8 cellular contexts compared by ENCODE assay signal in the genomic region with DNA sequence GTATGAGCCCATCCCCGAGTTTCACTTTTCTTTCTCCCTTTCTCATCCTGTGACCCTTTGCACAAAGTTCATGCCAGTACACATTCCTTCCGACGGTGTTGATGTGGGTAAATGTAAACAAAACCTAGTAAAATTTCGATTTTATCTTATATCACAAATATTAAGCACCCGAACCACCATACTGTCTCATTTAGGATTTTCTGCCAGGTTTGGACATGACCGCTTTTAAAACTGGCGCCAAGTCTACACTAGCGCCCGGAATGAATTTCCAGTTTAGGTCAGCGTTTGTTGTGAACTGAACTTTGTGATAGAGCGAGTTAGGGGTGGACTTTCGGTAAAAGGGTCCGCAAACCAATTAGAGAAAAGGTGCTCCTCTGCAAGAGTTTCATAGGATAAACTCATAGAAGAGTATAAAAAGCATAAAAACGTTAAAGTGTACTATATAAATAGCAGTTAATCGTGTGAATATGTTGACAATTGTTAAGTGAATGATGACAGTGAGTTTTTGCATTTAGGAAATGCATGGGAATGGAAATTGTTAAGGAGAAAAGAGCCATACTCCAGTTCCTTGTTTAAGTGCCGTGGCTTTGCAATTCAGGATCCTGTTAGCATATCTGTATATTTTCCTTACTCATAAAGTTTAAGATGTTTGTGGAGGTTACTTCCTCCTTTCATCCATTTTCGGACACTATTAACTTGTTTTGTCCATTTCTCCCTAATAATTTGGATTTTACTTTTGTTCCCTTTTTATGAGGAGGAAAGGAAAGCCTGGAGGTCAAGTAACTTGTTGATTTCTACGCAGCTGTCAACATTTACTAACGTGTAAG. TPM values are rescaled to one million over a fixed set of nuclear protein-coding genes. Genes with fewer than 3 reads are reported as not detected.
DNase-seq lines count a peak whose midpoint lies in the region; ATAC-seq and TF ChIP-seq lines count a peak whose summit lies in the region.

No MANE protein-coding gene starts in this region.

- H3K9me3 Mint-ChIP-seq in WTC11: peaks cover 5% of the 10 kb centered on the region

- peak overlapping the region; percentile 65 for H3K4me2 ChIP-seq in neuronal stem cell (ENCODE audit: insufficient read depth, low read length, poor library complexity, severe bottlenecking)

- no peaks in the 10 kb centered on the region for H3K27me3 ChIP-seq in neuronal stem cell (ENCODE audit: control insufficient read depth in 3 of 3, insufficient read depth in 3 of 3, low read depth in 1 of 3, low read length in 3 of 3)

- H3K27me3 Mint-ChIP-seq in WTC11 (ENCODE audit: low read depth): peaks cover 20% of the 10 kb centered on the region

- peak overlapping the region; percentile 83 for H3K4me3 ChIP-seq in foreskin fibroblast (ENCODE audit: low read depth in 1 of 2, low read length in 2 of 2)
- peak overlapping the region; percentile 51 to 74 for H3K4me3 ChIP-seq in neuronal stem cell (ENCODE audit: low read length in 2 of 2)

- H2BK12ac ChIP-seq in neuronal stem cell (ENCODE audit: low read length): no peak overlapping the region

- no peak overlapping the region for H3K14ac ChIP-seq in neuronal stem cell (ENCODE audit: low read length)

- no peaks in the 10 kb centered on the region for H3K79me1 ChIP-seq in neuronal stem cell (ENCODE audit: low read depth, low read length)

- WGBS in neuronal stem cell (ENCODE audit: extremely low coverage in 2 of 2, insufficient read length in 2 of 2, insufficient replicate concordance in 1 of 2), 2 donors: no CpG with 5 or more reads among the region's 19 CpGs

- H4K91ac ChIP-seq in neuronal stem cell (ENCODE audit: low read depth, low read length, poor library complexity): no peak overlapping the region

- H3K4me1 ChIP-seq in neuronal stem cell (ENCODE audit: control insufficient read depth in 2 of 2, insufficient read depth in 1 of 2, low read depth in 1 of 2, low read length in 2 of 2): peaks cover 0 to 5% of the 10 kb centered on the region in 2 donors

- H2BK15ac ChIP-seq in neuronal stem cell (ENCODE audit: low read length): no peak overlapping the region

- H3K18ac ChIP-seq in neuronal stem cell (ENCODE audit: low read length): peak overlapping the region; percentile 93

- H3K36me3 Mint-ChIP-seq in WTC11: peaks cover 3% of the 10 kb centered on the region; the same call in 1 of the 2 replicates

- TF ChIP-seq CTCF in WTC11 (IDR thresholded peaks at IDR 0.05) (no peak), foreskin fibroblast (IDR thresholded peaks at IDR 0.05; ENCODE audit: low read depth, low read length) (no peak)

- H2AFZ ChIP-seq in neuronal stem cell (ENCODE audit: low read length): peak overlapping the region; percentile 99

- peak overlapping the region; percentile 78 for H3K4me3 Mint-ChIP-seq in WTC11

- no peak overlapping the region for H3K9ac ChIP-seq in neuronal stem cell (ENCODE audit: low read depth, low read length, poor library complexity)

- no peak overlapping the region for H2BK5ac ChIP-seq in neuronal stem cell (ENCODE audit: low read length)

- peaks cover 25% of the 10 kb centered on the region for H3K4me1 Mint-ChIP-seq in WTC11

- no peak overlapping the region for H4K8ac ChIP-seq in neuronal stem cell (ENCODE audit: low read depth, low read length)

- peak overlapping the region; percentile 2 for H3K27ac ChIP-seq in neuronal stem cell (replicated peaks; ENCODE audit: low read length)

- H3K27ac Mint-ChIP-seq in WTC11: peak overlapping the region; percentile 37; the same call in 1 of the 2 replicates

- peak; percentile 2 for ATAC-seq in HG02588 (IDR thresholded peaks at IDR 0.05; ENCODE audit: unreplicated experiment)
- no peak for ATAC-seq in WTC11
- ATAC-seq in GM19351 (IDR thresholded peaks at IDR 0.05; ENCODE audit: unreplicated experiment): no peak

- peaks cover 0 to 5% of the 10 kb centered on the region in 2 donors for H3K9me3 ChIP-seq in neuronal stem cell (replicated peaks in 1 of 2; ENCODE audit: control insufficient read depth in 2 of 2, insufficient read depth in 1 of 2, low read depth in 1 of 2, low read length in 2 of 2)

- DNase-seq in DMS114 treated with DMSO at 0.1 percent for 48 hours (lab: John Stamatoyannopoulos, UW; ENCODE audit: unreplicated experiment) (peak; percentile 35), WTC11 (ENCODE audit: low spot score) (no peak), foreskin fibroblast (peak; percentile 26 to 66), neuronal stem cell (ENCODE audit: low spot score) (no peak), NCI-H1417 (lab: John Stamatoyannopoulos, UW) (no peak), NCI-H2081 (lab: John Stamatoyannopoulos, UW) (no peak)

- no peak overlapping the region for H2AK5ac ChIP-seq in neuronal stem cell (ENCODE audit: low read depth, low read length)

- no peak overlapping the region for H2BK120ac ChIP-seq in neuronal stem cell (ENCODE audit: low read depth, low read length)

- CTCF ChIA-PET in WTC11 (lab: Charles Lee): no interaction called here

- no peak overlapping the region for H3K23ac ChIP-seq in neuronal stem cell (ENCODE audit: low read depth, low read length, poor library complexity)

- POLR2A ChIA-PET in WTC11 (lab: Charles Lee): no interaction called here

- H3K4ac ChIP-seq in neuronal stem cell (ENCODE audit: low read length): no peak overlapping the region

- H3K36me3 ChIP-seq in neuronal stem cell (replicated peaks in 1 of 2; ENCODE audit: control insufficient read depth in 2 of 2, insufficient read depth in 2 of 2, low read length in 2 of 2): no peaks in the 10 kb centered on the region

TF ChIP-seq in WTC11, 78 proteins besides CTCF, POLR2A, EP300 and RAD21:
- TF ChIP-seq SOX15 (CRISPR knock-in tag; IDR thresholded peaks at IDR 0.05) (no peak), ZNF416 (CRISPR knock-in tag; IDR thresholded peaks at IDR 0.05) (no peak), ZBTB21 (CRISPR knock-in tag; IDR thresholded peaks at IDR 0.05; ENCODE audit: borderline replicate concordance) (no peak), OVOL2 (CRISPR knock-in tag; IDR thresholded peaks at IDR 0.05; ENCODE audit: borderline replicate concordance) (no peak), TEAD1 (CRISPR knock-in tag; IDR thresholded peaks at IDR 0.05) (no peak), ZNF138 (CRISPR knock-in tag; conservative IDR thresholded peaks at IDR 0.05) (no peak), NFATC4 (CRISPR knock-in tag; IDR thresholded peaks at IDR 0.05) (no peak)

RNA-seq across cellular contexts. Expression of gene AKAP7, which starts 1.0 kb away (rescaled TPM):
- total RNA-seq in WTC11 (2021): 10.9 to 14.0 TPM (median 13.0 TPM) in 3 replicates
- polyA plus RNA-seq in neuronal stem cell (2013, experiment 1 of 2): 5.8 TPM
- 5.9 TPM for polyA plus RNA-seq in neuronal stem cell (2013, experiment 2 of 2)

Comparison
In these comparisons a context has a peak if more than half of its experiments do, and no peak if none do; other contexts are left out.
1. DNase-seq: peak in DMS114 treated with DMSO at 0.1 percent for 48 hours (single experiment) and foreskin fibroblast (2 of 2); none in WTC11 (single experiment), neuronal stem cell (single experiment), NCI-H1417 (0 of 3) and NCI-H2081 (0 of 2).